ENCODE assay signal across 21 cellular contexts in genomic region chr12:52200783-52201519, GRCh38. TPM values are rescaled to one million over a fixed set of nuclear protein-coding genes. Genes with fewer than 3 reads are reported as not detected.
DNase-seq lines count a peak whose midpoint lies in the region; ATAC-seq, FAIRE-seq and TF ChIP-seq lines count a peak whose summit lies in the region.
"Had no signal": no experiment of that assay in that cellular context is flagged by ENCODE, and none has a peak within 500 bp of the region (broad histone marks: within the 10 kb centered on the region; RNA-seq: fewer than 3 reads in every experiment).

No MANE protein-coding gene starts in this region.

- 0 out of 2 replicates have a peak overlapping the region, but pooled peaks have one; percentile 60 for H2BK12ac ChIP-seq in H1 (ENCODE audit: low read depth, low read length)

- no peak overlapping the region for H2AK5ac ChIP-seq in H1 (ENCODE audit: low read depth, low read length)

- H3K4me3 ChIP-seq in BLaER1, result no peak overlapping the region
- no peak overlapping the region for H3K4me3 ChIP-seq in NB4 (ENCODE audit: low read depth, low read length)
- H3K4me3 ChIP-seq in H1 (ENCODE audit: extremely low read depth in 1 of 4, insufficient read depth in 2 of 4, low read depth in 3 of 4, low read length in 4 of 4), result no peak overlapping the region
- H3K4me3 ChIP-seq: adrenal gland, gastrocnemius medialis, GM23248, pancreas, suprapubic skin had no signal

- FAIRE-seq in H1 (lab: Jason Lieb, UNC), result no peak
- FAIRE-seq: pancreas, TTC549 had no signal

- no peak overlapping the region for H3K4ac ChIP-seq in H1 (replicated peaks; ENCODE audit: insufficient read length, low read depth, low read length)

- H3K4me1 ChIP-seq in BLaER1, result peaks cover 64% of the 10 kb centered on the region
- peaks cover 0 to 22% (median 6%) of the 10 kb centered on the region in 4 experiments; a peak in 4 of 7 replicates for H3K4me1 ChIP-seq in H1 (replicated peaks in 1 of 4; ENCODE audit: control insufficient read depth in 3 of 4, insufficient read depth in 4 of 4, low read length in 3 of 4)

- peaks cover 58% of the 10 kb centered on the region for H3K4me1 Mint-ChIP-seq in nephron progenitor cell
- H3K4me1 Mint-ChIP-seq: activated CD4-positive, alpha-beta T cell treated with anti-CD3 and anti-CD28 coated beads, Interleukin-2, amount 10 ng/mL, durations not matched to agents 7 days and 5 days had no signal

- TF ChIP-seq POLR2A in NB4 (IDR thresholded peaks at IDR 0.05; ENCODE audit: extremely low read depth, insufficient read length) (no peak), H1 (IDR thresholded peaks at IDR 0.05; ENCODE audit: control extremely low read depth in 1 of 2, low read depth in 2 of 2, low read length in 2 of 2) (no peak)

- no peak overlapping the region for H4K8ac ChIP-seq in H1 (ENCODE audit: extremely low read depth, insufficient read depth, low read length)

- peak overlapping the region; percentile 12 for H4K91ac ChIP-seq in H1 (replicated peaks; ENCODE audit: insufficient read length, low read length)

- H4K20me1 ChIP-seq in BLaER1 (no peaks in the 10 kb centered on the region), H1 (replicated peaks in 1 of 2; ENCODE audit: control insufficient read depth in 1 of 2, insufficient read depth in 2 of 2, low read length in 2 of 2) (no peaks in the 10 kb centered on the region)

- no peak overlapping the region for H2BK5ac ChIP-seq in H1 (ENCODE audit: low read depth, low read length)

- H3K27ac Mint-ChIP-seq in nephron progenitor cell, result peak overlapping the region; percentile 52
- H3K27ac Mint-ChIP-seq: activated CD4-positive, alpha-beta T cell treated with anti-CD3 and anti-CD28 coated beads, Interleukin-2, amount 10 ng/mL, durations not matched to agents 7 days and 5 days had no signal

- H3K9ac ChIP-seq in BLaER1, result no peak overlapping the region
- no peak overlapping the region for H3K9ac ChIP-seq in H1 (replicated peaks in 1 of 4; ENCODE audit: extremely low read depth in 1 of 4, low read depth in 3 of 4, low read length in 3 of 4)

- H3K4me3 Mint-ChIP-seq in nephron progenitor cell, result no peak overlapping the region
- H3K4me3 Mint-ChIP-seq: activated CD4-positive, alpha-beta T cell treated with anti-CD3 and anti-CD28 coated beads, Interleukin-2, amount 10 ng/mL, durations not matched to agents 7 days and 5 days had no signal

- no peak overlapping the region for H2BK15ac ChIP-seq in H1 (ENCODE audit: low read length)

- no peak overlapping the region for H4K5ac ChIP-seq in H1 (ENCODE audit: insufficient read length, low read depth, low read length)

- no peaks in the 10 kb centered on the region for H3K27me3 ChIP-seq in BLaER1
- no peaks in the 10 kb centered on the region for H3K27me3 ChIP-seq in H1 (replicated peaks in 1 of 4; ENCODE audit: control insufficient read depth in 3 of 4, extremely low read depth in 1 of 4, insufficient read depth in 3 of 4, low read length in 3 of 4)
- H3K27me3 ChIP-seq: adrenal gland, pancreas, suprapubic skin had no signal

- ATAC-seq in HG03139 (IDR thresholded peaks at IDR 0.05; ENCODE audit: unreplicated experiment) (no peak), HG02981 (IDR thresholded peaks at IDR 0.05; ENCODE audit: unreplicated experiment) (no peak)
- ATAC-seq: gastrocnemius medialis, left colon, pancreas, sciatic nerve had no signal

- H3K36me3 ChIP-seq in BLaER1, result no peaks in the 10 kb centered on the region
- no peaks in the 10 kb centered on the region for H3K36me3 ChIP-seq in H1 (ENCODE audit: control insufficient read depth in 2 of 4, insufficient read depth in 4 of 4, low read length in 3 of 4)
- H3K36me3 ChIP-seq: adrenal gland, gastrocnemius medialis, pancreas, suprapubic skin had no signal

- H2BK120ac ChIP-seq in H1 (replicated peaks; ENCODE audit: low read depth, low read length), result no peak overlapping the region

- no peak for TF ChIP-seq CTCF in NB4 (IDR thresholded peaks at IDR 0.05; ENCODE audit: low read depth, low read length)
- no peak for TF ChIP-seq CTCF in H1 (IDR thresholded peaks at IDR 0.05; ENCODE audit: control extremely low read depth in 1 of 3, insufficient read depth in 1 of 3, low read depth in 1 of 3, low read length in 3 of 3)
- no peak for TF ChIP-seq CTCF in nephron progenitor cell (IDR thresholded peaks at IDR 0.05)

- POLR2A ChIA-PET in H1 (lab: Charles Lee; ENCODE audit: partially characterized antibody), result interaction anchor here (1.3 kb wide), 1 partner anchor 8 kb away, joined by 3 read pairs; no protein-coding TSS in a partner anchor

- no peak overlapping the region for H3K23ac ChIP-seq in H1 (ENCODE audit: insufficient read length)

- H3K56ac ChIP-seq in H1 (replicated peaks; ENCODE audit: insufficient read length, low read depth, low read length), result no peak overlapping the region

- no peak overlapping the region for H3K14ac ChIP-seq in H1 (ENCODE audit: insufficient read length)

- 80% methylated on average over 13 of the region's 16 CpGs; no CpG with 5 or more reads in 1 of the 2 experiments for WGBS in H1 (ENCODE audit: extremely low coverage in 1 of 2, insufficient coverage in 1 of 2, insufficient read length in 1 of 2, insufficient replicate concordance in 2 of 2, low coverage in 1 of 2, low lambda C conversion rate in 2 of 2, missing lambda C conversion rate in 1 of 2), 2 experiments

- no peaks in the 10 kb centered on the region for H3K79me1 ChIP-seq in H1 (ENCODE audit: low read depth, low read length)

- no peaks in the 10 kb centered on the region for H3K79me2 ChIP-seq in H1 (ENCODE audit: control insufficient read depth in 1 of 2, insufficient read depth in 2 of 2, low read length in 2 of 2)

- no peak for TF ChIP-seq RAD21 in H1 (IDR thresholded peaks at IDR 0.05 in 1 of 2, conservative IDR thresholded peaks at IDR 0.05 in 1 of 2; ENCODE audit: low read depth in 2 of 2, low read length in 2 of 2)

- TF ChIP-seq EP300 in H1 (IDR thresholded peaks at IDR 0.05; ENCODE audit: borderline replicate concordance in 1 of 2, low read depth in 2 of 2, low read length in 2 of 2), result no peak

- DNase-seq in NB4 (ENCODE audit: low read depth) (peak; percentile 69), H1 (ENCODE audit: low read depth in 1 of 2, low spot score in 2 of 2) (no peak), nephron progenitor cell (peak; percentile 20), GM19238 (ENCODE audit: insufficient read length, low spot score) (no peak)
- DNase-seq in activated naive CD4-positive, alpha-beta T cell treated with Interleukin-2 at 50 U/mL for 16 hours, result no peak
- DNase-seq: activated CD4-positive, alpha-beta T cell treated with anti-CD3 and anti-CD28 coated beads, Interleukin-2, amount 10 ng/mL, durations not matched to agents 7 days and 5 days; activated gamma-delta T cell; COR-L47; gastrocnemius medialis; GM23248; left colon; NCI-H1694; SW 1271 had no signal

- peaks cover 5% of the 10 kb centered on the region for H3K27me3 Mint-ChIP-seq in nephron progenitor cell (ENCODE audit: low read depth, poor library complexity)

- peak overlapping the region; percentile 80; the same call in 1 of the 2 replicates for H2BK20ac ChIP-seq in H1 (ENCODE audit: low read length)

- H3K9me3 ChIP-seq in BLaER1 (no peaks in the 10 kb centered on the region), H1 (ENCODE audit: insufficient read depth in 2 of 2, low read depth in 1 of 2, low read length in 1 of 2) (no peaks in the 10 kb centered on the region)
- H3K9me3 ChIP-seq: adrenal gland, gastrocnemius medialis, pancreas, suprapubic skin had no signal

- CTCF ChIA-PET in H1 (lab: Charles Lee; ENCODE audit: partially characterized antibody), result interaction anchor here (0.8 to 3.2 kb wide), 12 partner anchors 21 to 586 kb away, joined by 3 to 22 read pairs (median 5); no protein-coding TSS in a partner anchor

- 0 out of 2 replicates have a peak overlapping the region, but pooled peaks have one; percentile 32 for H3K18ac ChIP-seq in H1 (ENCODE audit: extremely low read depth, low read length)

- H3K4me2 ChIP-seq in BLaER1, result peak overlapping the region; percentile 85
- 0 out of 4 replicates have a peak overlapping the region, but pooled peaks of 1 of the 2 experiments have one; percentile 24 for H3K4me2 ChIP-seq in H1 (ENCODE audit: insufficient read depth in 1 of 2, low read depth in 2 of 2, low read length in 2 of 2)

- H3K9me3 Mint-ChIP-seq in nephron progenitor cell, result no peaks in the 10 kb centered on the region
- H3K9me3 Mint-ChIP-seq: activated CD4-positive, alpha-beta T cell treated with anti-CD3 and anti-CD28 coated beads, Interleukin-2, amount 10 ng/mL, durations not matched to agents 7 days and 5 days had no signal

- no peaks in the 10 kb centered on the region for H3K36me3 Mint-ChIP-seq in nephron progenitor cell (ENCODE audit: low read depth)

- no peak overlapping the region for H2AFZ ChIP-seq in H1 (ENCODE audit: low read length)
- H2AFZ ChIP-seq: GM23248 had no signal

- H3K27ac ChIP-seq in BLaER1 (no peak overlapping the region), H1 (ENCODE audit: low read depth, low read length) (no peak overlapping the region)
- H3K27ac ChIP-seq: adrenal gland, gastrocnemius medialis, pancreas, suprapubic skin had no signal

- H3K23me2 ChIP-seq in H1 (ENCODE audit: low read depth, low read length), result no peaks in the 10 kb centered on the region

TF ChIP-seq in H1, 55 proteins besides CTCF, POLR2A, EP300 and RAD21 (continues in another document):
- TF ChIP-seq, protein P1, sequence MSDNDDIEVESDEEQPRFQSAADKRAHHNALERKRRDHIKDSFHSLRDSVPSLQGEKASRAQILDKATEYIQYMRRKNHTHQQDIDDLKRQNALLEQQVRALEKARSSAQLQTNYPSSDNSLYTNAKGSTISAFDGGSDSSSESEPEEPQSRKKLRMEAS (IDR thresholded peaks at IDR 0.05), result no peak
- no peak for TF ChIP-seq SP1 (IDR thresholded peaks at IDR 0.05; ENCODE audit: low read depth, low read length)

RNA-seq across cellular contexts. Expression of gene KRT80, which starts 9.1 kb away (rescaled TPM):
- 0.08 TPM in 1 of 2 replicates, not detected in the other for total RNA-seq in H1 (2021; fragmentation: NEBNext Ultra II Directional; extraction: Animal tissue kit (Norgen Biotek cat#: 25700))
- 0.05 and 0.06 TPM in 2 replicates for polyA plus RNA-seq in H1 (2011; rRNA removed)
- polyA plus RNA-seq in H1 (2011; cell fraction: cytosol; rRNA removed), result 0.05 TPM
- 0.06 TPM for polyA plus RNA-seq in H1 (2011; cell fraction: nucleus; rRNA removed)
- polyA plus RNA-seq in H1 (2012, experiment 1 of 2), result 0.05 to 0.06 TPM in 2 of 4 replicates, not detected in the others
- 0.07 TPM for polyA plus RNA-seq in H1 (2012, experiment 2 of 2)
- polyA plus RNA-seq in H1 (2013, experiment 1 of 2), result 0.04 TPM
- polyA plus RNA-seq in H1 (2013, experiment 2 of 2), result 0.09 TPM
- 0.03 and 0.10 TPM in 2 replicates for polyA minus RNA-seq in H1 (2011; rRNA and poly(A)+ RNA removed)
- 0.37 TPM for polyA minus RNA-seq in H1 (2011; cell fraction: cytosol; rRNA and poly(A)+ RNA removed)
- polyA minus RNA-seq in H1 (2011; cell fraction: nucleus; rRNA and poly(A)+ RNA removed), result 0.20 TPM
- total RNA-seq: activated CD4-positive, alpha-beta T cell treated with anti-CD3 and anti-CD28 coated beads, Interleukin-2, amount 10 ng/mL, durations not matched to agents 7 days and 5 days had no signal

RNA-seq across cellular contexts. Expression of gene KRT7, which starts 32.1 kb away (rescaled TPM):
- total RNA-seq in H1 (2021; fragmentation: NEBNext Ultra II Directional; extraction: Animal tissue kit (Norgen Biotek cat#: 25700)), result 13.2 and 16.5 TPM in 2 replicates
- 19.0 and 25.6 TPM in 2 replicates for polyA plus RNA-seq in H1 (2011; rRNA removed)
- 20.8 TPM for polyA plus RNA-seq in H1 (2011; cell fraction: cytosol; rRNA removed)
- polyA plus RNA-seq in H1 (2011; cell fraction: nucleus; rRNA removed), result 32.4 TPM
- polyA plus RNA-seq in H1 (2012, experiment 1 of 2), result 10.8 to 28.4 TPM (median 20.2 TPM) in 4 replicates
- 20.5 TPM for polyA plus RNA-seq in H1 (2012, experiment 2 of 2)
- 4.4 TPM for polyA plus RNA-seq in H1 (2013, experiment 1 of 2)
- 4.8 TPM for polyA plus RNA-seq in H1 (2013, experiment 2 of 2)
- 16.8 and 19.4 TPM in 2 replicates for polyA minus RNA-seq in H1 (2011; rRNA and poly(A)+ RNA removed)
- 13.4 TPM for polyA minus RNA-seq in H1 (2011; cell fraction: cytosol; rRNA and poly(A)+ RNA removed)
- polyA minus RNA-seq in H1 (2011; cell fraction: nucleus; rRNA and poly(A)+ RNA removed), result 20.8 TPM

Comparison
In these comparisons a context has a peak if more than half of its experiments do, and no peak if none do; other contexts are left out.
1. DNase-seq: peak in NB4 (single experiment) and nephron progenitor cell (single experiment); none in H1 (0 of 2), activated naive CD4-positive, alpha-beta T cell treated with Interleukin-2 at 50 U/mL for 16 hours (single experiment) and GM19238 (single experiment).